Comparison of ENCODE assay signal across 15 cellular contexts in genomic region chr17:49509588-49509917, GRCh38.
"Had no signal": no experiment of that assay in that cellular context is flagged by ENCODE, and none has a peak within 500 bp of the region (broad histone marks: within the 10 kb centered on the region; RNA-seq: fewer than 3 reads in every experiment).

No MANE protein-coding gene starts in this region.

- H3K27me3 ChIP-seq: cardiac muscle cell had no signal

- DNase-seq: activated CD4-positive, alpha-beta memory T cell treated with anti-CD3 and anti-CD28 coated beads for 36 hours; activated naive CD4-positive, alpha-beta T cell treated with anti-CD3 and anti-CD28 coated beads, Interleukin-2, amount 50 U/mL, for 16 hours; activated T-cell treated with anti-CD3 and anti-CD28 coated beads, Interleukin-2, amount 50 U/mL, for 24 hours; dorsolateral prefrontal cortex; endodermal cell; erythroblast; heart right ventricle; mesenchymal stem cell; natural killer cell; stimulated activated CD4-positive, alpha-beta T cell treated with anti-CD3 and anti-CD28 coated beads, Interleukin-2, amount 100 ng/mL, for 48 hours had no signal

- H3K4me3 ChIP-seq: cardiac muscle cell, dorsolateral prefrontal cortex, gastroesophageal sphincter, heart right ventricle had no signal

- ATAC-seq: gastroesophageal sphincter; heart right ventricle; left lobe of liver; natural killer cell; stimulated activated memory B cell treated with anti-CD40 and anti-IgM and Interleukin-4, amounts not matched to agents 10 μg/mL and 1 μg/mL and 100 μg/mL, for 72 hours had no signal

- H3K27ac ChIP-seq: cardiac muscle cell, dorsolateral prefrontal cortex, gastroesophageal sphincter, heart right ventricle, VCaP had no signal

- H3K9me3 ChIP-seq: gastroesophageal sphincter, heart right ventricle had no signal

- H3K36me3 ChIP-seq: cardiac muscle cell, gastroesophageal sphincter had no signal
